In the genomic region with DNA sequence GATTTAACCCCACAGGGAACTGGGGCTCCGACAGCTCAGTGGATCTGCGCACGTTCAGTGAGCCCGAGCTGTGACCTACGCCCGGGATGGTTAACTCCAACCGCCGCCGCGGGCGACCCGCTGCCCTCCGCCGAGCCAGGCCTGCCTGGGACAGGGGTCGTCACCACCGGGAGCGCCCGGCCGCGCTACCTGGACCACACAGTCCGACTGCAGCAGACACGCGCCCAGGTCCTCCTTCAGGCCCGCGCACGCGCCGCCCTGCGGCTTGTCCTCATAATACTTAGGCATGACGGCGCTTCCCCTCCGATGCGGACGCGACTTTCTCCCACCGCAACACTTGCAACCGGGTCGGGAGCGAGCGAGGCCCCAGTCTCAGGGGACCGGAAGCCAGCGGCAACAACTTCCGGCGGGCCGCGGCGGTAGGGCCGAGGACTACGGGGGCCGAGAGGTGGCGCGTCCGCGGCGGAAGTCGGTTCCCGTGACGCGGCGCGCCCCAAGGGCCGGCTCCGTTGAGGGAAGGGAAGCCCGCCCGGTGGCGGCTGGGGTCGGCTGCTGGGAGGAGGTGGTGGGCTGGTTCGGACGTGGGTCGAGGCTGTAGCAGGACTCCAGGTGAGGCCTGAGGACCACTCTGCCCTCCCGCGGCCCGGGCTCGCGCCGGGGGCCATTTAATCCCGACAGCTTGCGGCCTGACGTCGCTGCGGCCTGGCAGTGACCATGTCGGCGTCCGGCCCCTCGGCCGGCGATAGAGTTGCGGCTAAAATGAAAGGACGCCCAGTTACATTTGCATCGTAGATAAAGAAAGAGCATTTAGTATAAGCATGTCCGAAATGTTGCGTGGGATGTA, we compare ENCODE assay signal across 8 cellular contexts. TPM values are rescaled to one million over a fixed set of nuclear protein-coding genes. Genes with fewer than 3 reads are reported as not detected.
DNase-seq lines count a peak whose midpoint lies in the region; ATAC-seq, FAIRE-seq and TF ChIP-seq lines count a peak whose summit lies in the region.

A gene with protein sequence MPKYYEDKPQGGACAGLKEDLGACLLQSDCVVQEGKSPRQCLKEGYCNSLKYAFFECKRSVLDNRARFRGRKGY (minus strand): TSS at position 395 of the 844 bp plus-strand sequence. CDS start 107 bp downstream, at position 288.
A gene with protein sequence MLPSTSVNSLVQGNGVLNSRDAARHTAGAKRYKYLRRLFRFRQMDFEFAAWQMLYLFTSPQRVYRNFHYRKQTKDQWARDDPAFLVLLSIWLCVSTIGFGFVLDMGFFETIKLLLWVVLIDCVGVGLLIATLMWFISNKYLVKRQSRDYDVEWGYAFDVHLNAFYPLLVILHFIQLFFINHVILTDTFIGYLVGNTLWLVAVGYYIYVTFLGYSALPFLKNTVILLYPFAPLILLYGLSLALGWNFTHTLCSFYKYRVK (plus strand): TSS at position 472 of the 844 bp plus-strand sequence. CDS start 1,171 bp downstream, outside the sequence.

- peaks cover 17% of the 10 kb centered on the region for H3K36me3 Mint-ChIP-seq in activated naive CD8-positive, alpha-beta T cell treated with anti-CD3 and anti-CD28 coated beads, Interleukin-2, amount 10 ng/mL, durations not matched to agents 7 days and 5 days

- H3K27ac ChIP-seq in SU-DHL-6 (ENCODE audit: low read depth, low read length) (peak within 1 kb of the TSS; percentile 61), pancreas (peak within 1 kb of the TSS; percentile 93 to 98 (median 95)), thyroid gland (peak within 1 kb of the TSS; percentile 86 to 96 (median 91))

- peak within 1 kb of the TSS; percentile 91 for H2AFZ ChIP-seq in SU-DHL-6 (ENCODE audit: low read depth, low read length, severe bottlenecking)

- H3K27me3 Mint-ChIP-seq in activated naive CD8-positive, alpha-beta T cell treated with anti-CD3 and anti-CD28 coated beads, Interleukin-2, amount 10 ng/mL, durations not matched to agents 7 days and 5 days: no peaks in the 10 kb centered on the region

- H3F3A ChIP-seq in SU-DHL-6 (ENCODE audit: insufficient read depth): no peaks in the 10 kb centered on the region

- no peaks in the 10 kb centered on the region for H3K27me3 ChIP-seq in SU-DHL-6 (ENCODE audit: low read length)
- no peaks in the 10 kb centered on the region for H3K27me3 ChIP-seq in pancreas
- no peaks in the 10 kb centered on the region for H3K27me3 ChIP-seq in thyroid gland

- H3K4me2 ChIP-seq in SU-DHL-6 (ENCODE audit: low read depth, low read length, poor library complexity, severe bottlenecking): peak within 1 kb of the TSS; percentile 76

- TF ChIP-seq CTCF in GM12865 (IDR thresholded peaks at IDR 0.05; ENCODE audit: insufficient read depth, low read depth, low read length, missing control alignments): no peak
- TF ChIP-seq CTCF in SU-DHL-6 (IDR thresholded peaks at IDR 0.05; ENCODE audit: insufficient read depth, low read length, poor library complexity, severe bottlenecking): no peak
- no peak for TF ChIP-seq CTCF in pancreas (IDR thresholded peaks at IDR 0.05)
- peak in 2 of 6 experiments; percentile 8 to 15 for TF ChIP-seq CTCF in thyroid gland (IDR thresholded peaks at IDR 0.05)

- peak in 1 of 2 donors; percentile 86 for TF ChIP-seq POLR2A in thyroid gland (IDR thresholded peaks at IDR 0.05)

- POLR2A ChIA-PET in activated naive CD8-positive, alpha-beta T cell treated with anti-CD3 and anti-CD28 coated beads, Interleukin-2, amount 10 ng/mL, durations not matched to agents 7 days and 5 days (lab: Charles Lee): interaction anchor here (1.0 to 1.9 kb wide), 6 partner anchors 10 to 546 kb away, joined by 3 to 11 read pairs (median 6); a partner anchor contains a TSS

- WGBS in pancreas, 2 donors: 0% methylated on average over 77 to 92 of the region's 92 CpGs
- WGBS in thyroid gland, 2 donors: 0% methylated on average over 41 to 42 of the region's 92 CpGs

- peak within 1 kb of the TSS; percentile 95 for H3K27ac Mint-ChIP-seq in activated naive CD8-positive, alpha-beta T cell treated with anti-CD3 and anti-CD28 coated beads, Interleukin-2, amount 10 ng/mL, durations not matched to agents 7 days and 5 days

- ATAC-seq in HG02759 (IDR thresholded peaks at IDR 0.05; ENCODE audit: unreplicated experiment): peak; percentile 92
- ATAC-seq in activated naive CD8-positive, alpha-beta T cell treated with anti-CD3 and anti-CD28 coated beads, Interleukin-2, amount 10 ng/mL, durations not matched to agents 7 days and 5 days (ENCODE audit: low read depth): peak; percentile 87
- peak; percentile 99 for ATAC-seq in Right ventricle myocardium superior (ENCODE audit: poor library complexity)
- peak; percentile 97 to 98 (median 98) for ATAC-seq in pancreas

- peaks cover 48% of the 10 kb centered on the region for H3K4me1 Mint-ChIP-seq in activated naive CD8-positive, alpha-beta T cell treated with anti-CD3 and anti-CD28 coated beads, Interleukin-2, amount 10 ng/mL, durations not matched to agents 7 days and 5 days

- H3K79me2 ChIP-seq in SU-DHL-6 (ENCODE audit: insufficient read depth, low read length): peaks cover 28% of the 10 kb centered on the region

- H3K9ac ChIP-seq in SU-DHL-6 (ENCODE audit: low read length): peak within 1 kb of the TSS; percentile 94

- H3K36me3 ChIP-seq in SU-DHL-6 (ENCODE audit: low read length) (peaks cover 3% of the 10 kb centered on the region; the same call in 1 of the 2 replicates), pancreas (peaks cover 0 to 14% (median 8%) of the 10 kb centered on the region in 3 donors), thyroid gland (peaks cover 8 to 22% of the 10 kb centered on the region in 2 donors)

- H3K9me3 Mint-ChIP-seq in activated naive CD8-positive, alpha-beta T cell treated with anti-CD3 and anti-CD28 coated beads, Interleukin-2, amount 10 ng/mL, durations not matched to agents 7 days and 5 days: no peaks in the 10 kb centered on the region

- DNase-seq in GM12865 (ENCODE audit: low read depth) (peak; percentile 96), NCI-H1417 (lab: John Stamatoyannopoulos, UW) (peak; percentile 85 to 90 (median 90)), Right ventricle myocardium superior (peak; percentile 94), pancreas (peak; percentile 82 to 97 (median 88)), thyroid gland (peak; percentile 87)
- peak; percentile 95 for DNase-seq in activated naive CD8-positive, alpha-beta T cell treated with anti-CD3 and anti-CD28 coated beads, Interleukin-2, amount 10 ng/mL, durations not matched to agents 7 days and 5 days

- H4K20me1 ChIP-seq in SU-DHL-6 (ENCODE audit: low read depth, low read length): no peaks in the 10 kb centered on the region

- H3K9me3 ChIP-seq in SU-DHL-6 (ENCODE audit: insufficient read depth, low read length) (no peaks in the 10 kb centered on the region), pancreas (no peaks in the 10 kb centered on the region), thyroid gland (no peaks in the 10 kb centered on the region)

- intact Hi-C loops in Right ventricle myocardium superior (cut with DNase I): no loop called here
- intact Hi-C loops in pancreas (cut with DNase I): no loop called here
- intact Hi-C loops in thyroid gland (cut with DNase I): loop anchor here (10.0 kb wide), 1 partner anchor 164 kb away; a partner anchor contains a TSS

- peak within 1 kb of the TSS; percentile 98 for H3K4me3 ChIP-seq in GM12865 (ENCODE audit: low read depth, low read length)
- H3K4me3 ChIP-seq in SU-DHL-6 (ENCODE audit: insufficient read depth, low read length, poor library complexity, severe bottlenecking): peak within 1 kb of the TSS; percentile 87
- peak within 1 kb of the TSS; percentile 80 to 99 (median 92) for H3K4me3 ChIP-seq in pancreas
- peak within 1 kb of the TSS; percentile 65 to 78 (median 77) for H3K4me3 ChIP-seq in thyroid gland (replicated peaks in 1 of 3)

- FAIRE-seq in pancreas (lab: Jason Lieb, UNC): no peak

- H3K4me3 Mint-ChIP-seq in activated naive CD8-positive, alpha-beta T cell treated with anti-CD3 and anti-CD28 coated beads, Interleukin-2, amount 10 ng/mL, durations not matched to agents 7 days and 5 days: peak within 1 kb of the TSS; percentile 82

- H3K9me2 ChIP-seq in SU-DHL-6 (replicated peaks; ENCODE audit: insufficient read depth, low read length): no peaks in the 10 kb centered on the region

- H3K4me1 ChIP-seq in pancreas: peaks cover 22 to 37% (median 27%) of the 10 kb centered on the region in 3 donors
- peaks cover 31 to 36% of the 10 kb centered on the region in 2 donors for H3K4me1 ChIP-seq in thyroid gland

RNA-seq across cellular contexts. Expression of the first gene that starts in this region (rescaled TPM):
- 10 to 100 TPM; 36.2 to 36.7 TPM for total RNA-seq in activated naive CD8-positive, alpha-beta T cell treated with anti-CD3 and anti-CD28 coated beads, Interleukin-2, amount 10 ng/mL, durations not matched to agents 7 days and 5 days
- total RNA-seq in Right ventricle myocardium superior: 26.8 TPM
- 10 to 100 TPM in 4 of 6 donors, 1 to 10 TPM in 2; 9.3 to 16.8 (median 10.6) TPM for total RNA-seq in pancreas
- 10 to 100 TPM; 26.0 to 41.0 TPM for polyA plus RNA-seq in pancreas
- total RNA-seq in thyroid gland: 10 to 100 TPM; 51.5 to 68.3 (median 55.1) TPM

RNA-seq across cellular contexts. Expression of the second gene that starts in this region (rescaled TPM):
- total RNA-seq in activated naive CD8-positive, alpha-beta T cell treated with anti-CD3 and anti-CD28 coated beads, Interleukin-2, amount 10 ng/mL, durations not matched to agents 7 days and 5 days: 10 to 100 TPM; 31.3 to 34.9 TPM
- 26.4 TPM for total RNA-seq in Right ventricle myocardium superior
- total RNA-seq in pancreas: 10 to 100 TPM; 11.9 to 23.3 (median 15.1) TPM
- polyA plus RNA-seq in pancreas: 10 to 100 TPM; 22.9 to 38.1 TPM
- 10 to 100 TPM; 75.3 to 86.1 (median 81.9) TPM for total RNA-seq in thyroid gland

Comparison
In these comparisons a context has a peak if more than half of its experiments do, and no peak if none do; other contexts are left out.
1. Peak in every context shown above with its lines: DNase-seq, ATAC-seq, H3K4me3 ChIP-seq and H3K27ac ChIP-seq.